In genomic region chr7:2379161-2379560, GRCh38 we compare ENCODE assay signal across 17 cellular contexts. TPM values are rescaled to one million over a fixed set of nuclear protein-coding genes. Genes with fewer than 3 reads are reported as not detected.
DNase-seq lines count a peak whose midpoint lies in the region; ATAC-seq and TF ChIP-seq lines count a peak whose summit lies in the region.
"Had no signal": no experiment of that assay in that cellular context is flagged by ENCODE, and none has a peak within 500 bp of the region (broad histone marks: within the 10 kb centered on the region; RNA-seq: fewer than 3 reads in every experiment).

No MANE protein-coding gene starts in this region.

- H3K4me1 Mint-ChIP-seq in activated naive CD8-positive, alpha-beta T cell treated with anti-CD3 and anti-CD28 coated beads, Interleukin-2, amount 10 ng/mL, durations not matched to agents 7 days and 5 days = peaks cover 5% of the 10 kb centered on the region
- H3K4me1 Mint-ChIP-seq in activated naive CD8-positive, alpha-beta T cell treated with anti-CD3 and anti-CD28 coated beads for 36 hours = peaks cover 12% of the 10 kb centered on the region
- peaks cover 5% of the 10 kb centered on the region for H3K4me1 Mint-ChIP-seq in activated T-helper 1 cell treated with anti-CD3 and anti-CD28 coated beads, Interleukin-12 subunit alpha, Interleukin-12 subunit beta, Interleukin-2, Interleukin-4 antibody, amounts not matched to agents 30 ng/mL and 10 ng/mL and 1 ng/mL, durations not matched to agents 14 hours and 24 hours and 36 hours (ENCODE audit: low read depth)
- no peaks in the 10 kb centered on the region for H3K4me1 Mint-ChIP-seq in nephron progenitor cell
- H3K4me1 Mint-ChIP-seq in activated T-helper 17 cell treated with anti-CD3 and anti-CD28 coated beads, Interleukin-2, amount 50 U/mL, for 72 hours = no peaks in the 10 kb centered on the region
- H3K4me1 Mint-ChIP-seq in activated CD8-positive, alpha-beta T cell treated with anti-CD3 and anti-CD28 coated beads for 36 hours (ENCODE audit: low read depth) = peaks cover 6% of the 10 kb centered on the region

- no peaks in the 10 kb centered on the region for H3K9me3 Mint-ChIP-seq in activated naive CD8-positive, alpha-beta T cell treated with anti-CD3 and anti-CD28 coated beads, Interleukin-2, amount 10 ng/mL, durations not matched to agents 7 days and 5 days
- H3K9me3 Mint-ChIP-seq in activated naive CD8-positive, alpha-beta T cell treated with anti-CD3 and anti-CD28 coated beads for 36 hours = no peaks in the 10 kb centered on the region
- H3K9me3 Mint-ChIP-seq in activated T-helper 1 cell treated with anti-CD3 and anti-CD28 coated beads, Interleukin-12 subunit alpha, Interleukin-12 subunit beta, Interleukin-2, Interleukin-4 antibody, amounts not matched to agents 30 ng/mL and 10 ng/mL and 1 ng/mL, durations not matched to agents 14 hours and 24 hours and 36 hours = no peaks in the 10 kb centered on the region
- no peaks in the 10 kb centered on the region for H3K9me3 Mint-ChIP-seq in nephron progenitor cell
- no peaks in the 10 kb centered on the region for H3K9me3 Mint-ChIP-seq in activated T-helper 17 cell treated with anti-CD3 and anti-CD28 coated beads, Interleukin-2, amount 50 U/mL, for 72 hours
- no peaks in the 10 kb centered on the region for H3K9me3 Mint-ChIP-seq in activated CD8-positive, alpha-beta T cell treated with anti-CD3 and anti-CD28 coated beads for 36 hours
- H3K9me3 Mint-ChIP-seq: CD4-positive, CD25-positive, alpha-beta regulatory T cell; CD8-positive, alpha-beta memory T cell had no signal

- no peak for DNase-seq in activated naive CD8-positive, alpha-beta T cell treated with anti-CD3 and anti-CD28 coated beads, Interleukin-2, amount 10 ng/mL, durations not matched to agents 7 days and 5 days
- no peak for DNase-seq in activated naive CD8-positive, alpha-beta T cell treated with anti-CD3 and anti-CD28 coated beads for 36 hours
- DNase-seq in activated T-helper 1 cell treated with anti-CD3 and anti-CD28 coated beads, Interleukin-12 subunit alpha, Interleukin-12 subunit beta, Interleukin-2, Interleukin-4 antibody, amounts not matched to agents 30 ng/mL and 10 ng/mL and 1 ng/mL, durations not matched to agents 14 hours and 24 hours and 36 hours (ENCODE audit: low spot score) = no peak
- no peak for DNase-seq in nephron progenitor cell
- DNase-seq in activated effector memory CD4-positive, alpha-beta T cell treated with Interleukin-2 at 50 U/mL for 16 hours = no peak
- DNase-seq in activated CD8-positive, alpha-beta T cell treated with anti-CD3 and anti-CD28 coated beads for 36 hours = no peak
- DNase-seq: BE2C; C1 segment of cervical spinal cord; CD4-positive, CD25-positive, alpha-beta regulatory T cell; CD8-positive, alpha-beta memory T cell; COR-L47; GDM1; GOT3; H7; HFFc6 had no signal

- H3K27me3 Mint-ChIP-seq in activated naive CD8-positive, alpha-beta T cell treated with anti-CD3 and anti-CD28 coated beads, Interleukin-2, amount 10 ng/mL, durations not matched to agents 7 days and 5 days = no peaks in the 10 kb centered on the region
- no peaks in the 10 kb centered on the region for H3K27me3 Mint-ChIP-seq in activated naive CD8-positive, alpha-beta T cell treated with anti-CD3 and anti-CD28 coated beads for 36 hours
- H3K27me3 Mint-ChIP-seq in activated T-helper 1 cell treated with anti-CD3 and anti-CD28 coated beads, Interleukin-12 subunit alpha, Interleukin-12 subunit beta, Interleukin-2, Interleukin-4 antibody, amounts not matched to agents 30 ng/mL and 10 ng/mL and 1 ng/mL, durations not matched to agents 14 hours and 24 hours and 36 hours (ENCODE audit: insufficient read depth) = no peaks in the 10 kb centered on the region
- H3K27me3 Mint-ChIP-seq in nephron progenitor cell (ENCODE audit: low read depth, poor library complexity) = no peaks in the 10 kb centered on the region
- no peaks in the 10 kb centered on the region for H3K27me3 Mint-ChIP-seq in activated T-helper 17 cell treated with anti-CD3 and anti-CD28 coated beads, Interleukin-2, amount 50 U/mL, for 72 hours
- H3K27me3 Mint-ChIP-seq in activated CD8-positive, alpha-beta T cell treated with anti-CD3 and anti-CD28 coated beads for 36 hours = no peaks in the 10 kb centered on the region
- H3K27me3 Mint-ChIP-seq: CD4-positive, CD25-positive, alpha-beta regulatory T cell had no signal

- CTCF ChIA-PET in activated CD8-positive, alpha-beta T cell treated with anti-CD3 and anti-CD28 coated beads for 36 hours (lab: Charles Lee) = interaction anchor here (0.8 kb wide), 1 partner anchor 13 kb away, joined by 3 read pairs; no protein-coding TSS in a partner anchor

- TF ChIP-seq CTCF in nephron progenitor cell (IDR thresholded peaks at IDR 0.05) = no peak
- no peak for TF ChIP-seq CTCF in activated CD8-positive, alpha-beta T cell treated with anti-CD3 and anti-CD28 coated beads for 36 hours (IDR thresholded peaks at IDR 0.05)

- H3K27ac Mint-ChIP-seq in activated naive CD8-positive, alpha-beta T cell treated with anti-CD3 and anti-CD28 coated beads, Interleukin-2, amount 10 ng/mL, durations not matched to agents 7 days and 5 days = peak overlapping the region; percentile 38
- H3K27ac Mint-ChIP-seq in activated naive CD8-positive, alpha-beta T cell treated with anti-CD3 and anti-CD28 coated beads for 36 hours = no peak overlapping the region
- peak overlapping the region; percentile 5 for H3K27ac Mint-ChIP-seq in activated T-helper 1 cell treated with anti-CD3 and anti-CD28 coated beads, Interleukin-12 subunit alpha, Interleukin-12 subunit beta, Interleukin-2, Interleukin-4 antibody, amounts not matched to agents 30 ng/mL and 10 ng/mL and 1 ng/mL, durations not matched to agents 14 hours and 24 hours and 36 hours
- H3K27ac Mint-ChIP-seq in nephron progenitor cell = peak overlapping the region; percentile 72
- no peak overlapping the region for H3K27ac Mint-ChIP-seq in activated T-helper 17 cell treated with anti-CD3 and anti-CD28 coated beads, Interleukin-2, amount 50 U/mL, for 72 hours
- H3K27ac Mint-ChIP-seq in activated CD8-positive, alpha-beta T cell treated with anti-CD3 and anti-CD28 coated beads for 36 hours = no peak overlapping the region
- H3K27ac Mint-ChIP-seq: HFFc6 had no signal

- H3K4me3 Mint-ChIP-seq in activated naive CD8-positive, alpha-beta T cell treated with anti-CD3 and anti-CD28 coated beads, Interleukin-2, amount 10 ng/mL, durations not matched to agents 7 days and 5 days = no peak overlapping the region
- H3K4me3 Mint-ChIP-seq in activated naive CD8-positive, alpha-beta T cell treated with anti-CD3 and anti-CD28 coated beads for 36 hours = no peak overlapping the region
- H3K4me3 Mint-ChIP-seq in activated T-helper 1 cell treated with anti-CD3 and anti-CD28 coated beads, Interleukin-12 subunit alpha, Interleukin-12 subunit beta, Interleukin-2, Interleukin-4 antibody, amounts not matched to agents 30 ng/mL and 10 ng/mL and 1 ng/mL, durations not matched to agents 14 hours and 24 hours and 36 hours = no peak overlapping the region
- no peak overlapping the region for H3K4me3 Mint-ChIP-seq in nephron progenitor cell
- no peak overlapping the region for H3K4me3 Mint-ChIP-seq in activated T-helper 17 cell treated with anti-CD3 and anti-CD28 coated beads, Interleukin-2, amount 50 U/mL, for 72 hours
- H3K4me3 Mint-ChIP-seq in activated CD8-positive, alpha-beta T cell treated with anti-CD3 and anti-CD28 coated beads for 36 hours = no peak overlapping the region
- H3K4me3 Mint-ChIP-seq: CD4-positive, CD25-positive, alpha-beta regulatory T cell; CD8-positive, alpha-beta memory T cell; HFFc6 had no signal

- peaks cover 33% of the 10 kb centered on the region for H3K36me3 Mint-ChIP-seq in activated naive CD8-positive, alpha-beta T cell treated with anti-CD3 and anti-CD28 coated beads, Interleukin-2, amount 10 ng/mL, durations not matched to agents 7 days and 5 days
- H3K36me3 Mint-ChIP-seq in activated naive CD8-positive, alpha-beta T cell treated with anti-CD3 and anti-CD28 coated beads for 36 hours = peaks cover 42% of the 10 kb centered on the region
- peaks cover 49% of the 10 kb centered on the region for H3K36me3 Mint-ChIP-seq in activated T-helper 1 cell treated with anti-CD3 and anti-CD28 coated beads, Interleukin-12 subunit alpha, Interleukin-12 subunit beta, Interleukin-2, Interleukin-4 antibody, amounts not matched to agents 30 ng/mL and 10 ng/mL and 1 ng/mL, durations not matched to agents 14 hours and 24 hours and 36 hours (ENCODE audit: low read depth)
- peaks cover 56% of the 10 kb centered on the region for H3K36me3 Mint-ChIP-seq in nephron progenitor cell (ENCODE audit: low read depth)
- peaks cover 81% of the 10 kb centered on the region for H3K36me3 Mint-ChIP-seq in activated T-helper 17 cell treated with anti-CD3 and anti-CD28 coated beads, Interleukin-2, amount 50 U/mL, for 72 hours (ENCODE audit: low read depth)
- peaks cover 58% of the 10 kb centered on the region for H3K36me3 Mint-ChIP-seq in activated CD8-positive, alpha-beta T cell treated with anti-CD3 and anti-CD28 coated beads for 36 hours (ENCODE audit: low read depth)

- POLR2A ChIA-PET in activated naive CD8-positive, alpha-beta T cell treated with anti-CD3 and anti-CD28 coated beads, Interleukin-2, amount 10 ng/mL, durations not matched to agents 7 days and 5 days (lab: Charles Lee) = no interaction called here
- POLR2A ChIA-PET in activated CD8-positive, alpha-beta T cell treated with anti-CD3 and anti-CD28 coated beads for 36 hours (lab: Charles Lee) = interaction anchor here (0.6 to 1.3 kb wide), 3 partner anchors 14 to 24 kb away, joined by 3 read pairs; partner anchors contain the start of gene CHST12

- intact Hi-C loops in activated T-helper 1 cell treated with anti-CD3 and anti-CD28 coated beads, Interleukin-12 subunit alpha, Interleukin-12 subunit beta, Interleukin-2, Interleukin-4 antibody, amounts not matched to agents 30 ng/mL and 10 ng/mL and 1 ng/mL, durations not matched to agents 14 hours and 24 hours and 36 hours (cut with micrococcal nuclease) = no loop called here
- intact Hi-C loops in activated CD8-positive, alpha-beta T cell treated with anti-CD3 and anti-CD28 coated beads for 36 hours (cut with micrococcal nuclease) = no loop called here

- ATAC-seq in activated naive CD8-positive, alpha-beta T cell treated with anti-CD3 and anti-CD28 coated beads, Interleukin-2, amount 10 ng/mL, durations not matched to agents 7 days and 5 days (ENCODE audit: low read depth) = no peak
- no peak for ATAC-seq in activated T-helper 17 cell treated with anti-CD3 and anti-CD28 coated beads, Interleukin-2, amount 50 U/mL, for 72 hours (replicated peaks)
- no peak for ATAC-seq in activated CD8-positive, alpha-beta T cell treated with anti-CD3 and anti-CD28 coated beads for 36 hours
- ATAC-seq: HCT116 had no signal

RNA-seq across cellular contexts. Expression of gene CHST12, which starts 24.2 kb away (rescaled TPM):
- total RNA-seq in activated naive CD8-positive, alpha-beta T cell treated with anti-CD3 and anti-CD28 coated beads, Interleukin-2, amount 10 ng/mL, durations not matched to agents 7 days and 5 days = 10 to 100 TPM; 49.5 to 51.1 TPM
- 1 to 10 TPM; 3.1 to 3.2 TPM for total RNA-seq in activated naive CD8-positive, alpha-beta T cell treated with anti-CD3 and anti-CD28 coated beads for 36 hours
- 9.9 and 10.6 TPM in 2 replicates for total RNA-seq in activated T-helper 1 cell treated with anti-CD3 and anti-CD28 coated beads, Interleukin-12 subunit alpha, Interleukin-12 subunit beta, Interleukin-2, Interleukin-4 antibody, amounts not matched to agents 30 ng/mL and 10 ng/mL and 1 ng/mL, durations not matched to agents 14 hours and 24 hours and 36 hours
- 1 to 10 TPM; 4.8 to 8.5 TPM for total RNA-seq in activated T-helper 17 cell treated with anti-CD3 and anti-CD28 coated beads, Interleukin-2, amount 50 U/mL, for 72 hours
- 1 to 10 TPM; 2.9 to 4.7 TPM for total RNA-seq in activated CD8-positive, alpha-beta T cell treated with anti-CD3 and anti-CD28 coated beads for 36 hours

RNA-seq across cellular contexts. Expression of gene EIF3B, which starts 24.5 kb away (rescaled TPM):
- total RNA-seq in activated naive CD8-positive, alpha-beta T cell treated with anti-CD3 and anti-CD28 coated beads, Interleukin-2, amount 10 ng/mL, durations not matched to agents 7 days and 5 days = 100 to 1,000 TPM; 152 to 154 TPM
- total RNA-seq in activated naive CD8-positive, alpha-beta T cell treated with anti-CD3 and anti-CD28 coated beads for 36 hours = 100 to 1,000 TPM; 315 to 319 TPM
- 269 and 270 TPM in 2 replicates for total RNA-seq in activated T-helper 1 cell treated with anti-CD3 and anti-CD28 coated beads, Interleukin-12 subunit alpha, Interleukin-12 subunit beta, Interleukin-2, Interleukin-4 antibody, amounts not matched to agents 30 ng/mL and 10 ng/mL and 1 ng/mL, durations not matched to agents 14 hours and 24 hours and 36 hours
- 100 to 1,000 TPM; 145 to 283 TPM for total RNA-seq in activated T-helper 17 cell treated with anti-CD3 and anti-CD28 coated beads, Interleukin-2, amount 50 U/mL, for 72 hours
- 100 to 1,000 TPM; 252 to 256 TPM for total RNA-seq in activated CD8-positive, alpha-beta T cell treated with anti-CD3 and anti-CD28 coated beads for 36 hours

Comparison
In these comparisons a context has a peak if more than half of its experiments do, and no peak if none do; other contexts are left out.
1. H3K27ac Mint-ChIP-seq: peak in activated naive CD8-positive, alpha-beta T cell treated with anti-CD3 and anti-CD28 coated beads, Interleukin-2, amount 10 ng/mL, durations not matched to agents 7 days and 5 days (single experiment), activated T-helper 1 cell treated with anti-CD3 and anti-CD28 coated beads, Interleukin-12 subunit alpha, Interleukin-12 subunit beta, Interleukin-2, Interleukin-4 antibody, amounts not matched to agents 30 ng/mL and 10 ng/mL and 1 ng/mL, durations not matched to agents 14 hours and 24 hours and 36 hours (single experiment) and nephron progenitor cell (single experiment); none in activated naive CD8-positive, alpha-beta T cell treated with anti-CD3 and anti-CD28 coated beads for 36 hours (single experiment), activated T-helper 17 cell treated with anti-CD3 and anti-CD28 coated beads, Interleukin-2, amount 50 U/mL, for 72 hours (single experiment) and activated CD8-positive, alpha-beta T cell treated with anti-CD3 and anti-CD28 coated beads for 36 hours (single experiment).